ENCODE assay signal across 29 cellular contexts in genomic region chr4:31946456-31946855, GRCh38.
"Had no signal": no experiment of that assay in that cellular context is flagged by ENCODE, and none has a peak within 500 bp of the region (broad histone marks: within the 10 kb centered on the region; RNA-seq: fewer than 3 reads in every experiment).

No MANE protein-coding gene starts in this region.

- H3K36me3 ChIP-seq: neural progenitor cell, neutrophil, pancreas, right lobe of liver, sigmoid colon, spleen, suprapubic skin, tibial artery, transverse colon, vagina had no signal

- DNase-seq: naive thymus-derived CD4-positive, alpha-beta T cell; natural killer cell; nucleus accumbens; psoas muscle; right cardiac atrium; right lobe of liver; sigmoid colon; spleen; stimulated activated CD4-positive, alpha-beta T cell treated with anti-CD3 and anti-CD28 coated beads, Interleukin-12 subunit alpha, Interleukin-12 subunit beta, amount 100 ng/mL, for 4 hours; stimulated activated CD4-positive, alpha-beta T cell treated with anti-CD3 and anti-CD28 coated beads, Interleukin-1b, Interleukin-23, amount 100 ng/mL, for 48 hours; stimulated activated CD4-positive, alpha-beta T cell treated with anti-CD3 and anti-CD28 coated beads, Interleukin-4, amount 100 ng/mL, for 1 hour; stimulated activated CD4-positive, alpha-beta T cell treated with anti-CD3 and anti-CD28 coated beads, Interleukin-4, amount 100 ng/mL, for 4 hours; stimulated activated CD8-positive, alpha-beta memory T cell treated with anti-CD3 and anti-CD28 coated beads, Interleukin-4, amount 100 ng/mL, for 48 hours; stimulated activated naive CD4-positive, alpha-beta T cell; stimulated activated naive CD8-positive, alpha-beta T cell treated with anti-CD3 and anti-CD28 coated beads, Interleukin-15, amount 100 ng/mL, for 72 hours; stimulated activated naive CD8-positive, alpha-beta T cell treated with anti-CD3 and anti-CD28 coated beads, Interleukin-15, Interleukin-2, amounts not matched to agents 100 U/mL and 50 U/mL, for 24 hours; substantia nigra; testis; tibial artery; transverse colon had no signal

- H3K4me3 ChIP-seq: neural progenitor cell, pancreas, psoas muscle, right lobe of liver, sigmoid colon, skin epidermis, smooth muscle cell, spleen, suprapubic skin, testis, tibial artery, transverse colon, vagina had no signal

- H3K9me3 ChIP-seq: neutrophil, pancreas, psoas muscle, right lobe of liver, sigmoid colon, suprapubic skin, testis, tibial artery, transverse colon, vagina had no signal

- H3K4me1 ChIP-seq: neural progenitor cell, pancreas, psoas muscle, right lobe of liver, sigmoid colon, spleen, suprapubic skin, testis, tibial artery, transverse colon, vagina had no signal

- H3K27ac ChIP-seq: neural progenitor cell, neutrophil, pancreas, psoas muscle, right lobe of liver, sigmoid colon, skin epidermis, spleen, suprapubic skin, testis, tibial artery, transverse colon, vagina had no signal

- H3K9ac ChIP-seq: neural progenitor cell had no signal

- H3K27me3 ChIP-seq: neural progenitor cell, neutrophil, pancreas, right lobe of liver, sigmoid colon, spleen, suprapubic skin, testis, tibial artery, transverse colon, vagina had no signal

- H3K4me2 ChIP-seq: neural progenitor cell, smooth muscle cell had no signal

- FAIRE-seq: pancreas, urothelium cell line had no signal

- H2AFZ ChIP-seq: neural progenitor cell had no signal

- ATAC-seq: naive thymus-derived CD4-positive, alpha-beta T cell; natural killer cell; pancreas; psoas muscle; right cardiac atrium; right lobe of liver; stimulated activated memory B cell treated with anti-CD40 and anti-IgM and Interleukin-4, amounts not matched to agents 10 μg/mL and 1 μg/mL and 100 μg/mL, for 72 hours; stimulated activated naive CD8-positive, alpha-beta T cell treated with anti-CD3 and anti-CD28 coated beads, Interleukin-15, amount 100 ng/mL, for 72 hours; stimulated activated naive CD8-positive, alpha-beta T cell treated with anti-CD3 and anti-CD28 coated beads, Interleukin-15, Interleukin-2, amounts not matched to agents 100 U/mL and 50 U/mL, for 24 hours had no signal
